In the genomic region with DNA sequence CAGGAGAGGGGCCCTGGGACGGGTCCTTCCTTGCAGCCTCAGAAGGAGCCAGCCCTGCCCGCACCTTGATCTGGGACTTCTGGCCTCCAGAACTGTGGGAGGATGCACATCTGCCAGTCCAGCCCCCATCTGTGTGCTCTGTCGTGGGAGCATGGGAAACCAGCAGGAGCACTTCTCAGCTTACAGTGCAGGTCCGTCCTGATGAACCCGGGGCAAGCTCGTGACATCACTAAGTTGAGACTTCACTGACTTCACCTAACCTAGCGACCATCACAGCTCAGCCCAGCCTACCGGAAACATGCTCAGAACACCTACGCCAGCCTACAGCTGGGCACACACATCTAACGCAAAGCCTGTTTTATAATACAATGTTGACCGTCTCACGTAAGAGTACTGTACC, we compare ENCODE assay signal across 25 cellular contexts.
"Had no signal": no experiment of that assay in that cellular context is flagged by ENCODE, and none has a peak within 500 bp of the region (broad histone marks: within the 10 kb centered on the region; RNA-seq: fewer than 3 reads in every experiment).

No MANE protein-coding gene starts in this region.

- ATAC-seq: activated T-cell treated with anti-CD3 and anti-CD28 coated beads, Interleukin-2, amount 50 U/mL, for 72 hours; foreskin keratinocyte; naive thymus-derived CD4-positive, alpha-beta T cell; right cardiac atrium; stimulated activated effector memory CD8-positive, alpha-beta T cell treated with anti-CD3 and anti-CD28 coated beads, Interleukin-12 subunit alpha, Interleukin-12 subunit beta, amount 100 ng/mL, for 72 hours; T-helper 17 cell had no signal

- H3K9me3 Mint-ChIP-seq: activated CD4-positive, alpha-beta memory T cell treated with anti-CD3 and anti-CD28 coated beads for 36 hours; activated naive CD4-positive, alpha-beta T cell treated with anti-CD3 and anti-CD28 coated beads, Interleukin-2, amount 10 ng/mL, durations not matched to agents 7 days and 5 days; stimulated activated effector memory CD8-positive, alpha-beta T cell treated with anti-CD3 and anti-CD28 coated beads, Interleukin-12 subunit alpha, Interleukin-12 subunit beta, amount 100 ng/mL, for 72 hours had no signal

- H3K4me3 ChIP-seq: cardiac muscle cell, left ventricle myocardium inferior, ovary, skin epidermis, stomach, suprapubic skin, tibial nerve had no signal

- H3K36me3 Mint-ChIP-seq: activated CD4-positive, alpha-beta memory T cell treated with anti-CD3 and anti-CD28 coated beads for 36 hours; activated naive CD4-positive, alpha-beta T cell treated with anti-CD3 and anti-CD28 coated beads, Interleukin-2, amount 10 ng/mL, durations not matched to agents 7 days and 5 days; naive thymus-derived CD4-positive, alpha-beta T cell; stimulated activated effector memory CD8-positive, alpha-beta T cell treated with anti-CD3 and anti-CD28 coated beads, Interleukin-12 subunit alpha, Interleukin-12 subunit beta, amount 100 ng/mL, for 72 hours had no signal

- H3K27me3 ChIP-seq: cardiac muscle cell, neutrophil, ovary, stomach, suprapubic skin, tibial nerve had no signal

- DNase-seq: activated CD4-positive, alpha-beta memory T cell treated with anti-CD3 and anti-CD28 coated beads for 36 hours; activated CD4-positive, alpha-beta T cell treated with anti-CD3 and anti-CD28 coated beads for 48 hours; activated effector memory CD4-positive, alpha-beta T cell treated with anti-CD3 and anti-CD28 coated beads, Interleukin-2, amount 50 U/mL, for 16 hours; activated naive CD4-positive, alpha-beta T cell treated with anti-CD3 and anti-CD28 coated beads, Interleukin-2, amount 10 ng/mL, durations not matched to agents 7 days and 5 days; activated T-cell treated with anti-CD3 and anti-CD28 coated beads, Interleukin-2, amount 50 U/mL, for 72 hours; amygdala; dermis blood vessel endothelial cell; effector CD8-positive, alpha-beta T cell; erythroblast; foreskin keratinocyte; hippocampal formation; kidney glomerular epithelial cell; left ventricle myocardium inferior; naive thymus-derived CD4-positive, alpha-beta T cell; ovary; right cardiac atrium; stimulated activated CD4-positive, alpha-beta T cell treated with anti-CD3 and anti-CD28 coated beads, Interleukin-1b, Interleukin-23, amount 100 ng/mL, for 48 hours; stomach; T-helper 17 cell had no signal

- H3K4me1 ChIP-seq: foreskin keratinocyte, suprapubic skin had no signal

- H3K36me3 ChIP-seq: cardiac muscle cell, left ventricle myocardium inferior, neutrophil, ovary, stomach had no signal

- H3K9me3 ChIP-seq: left ventricle myocardium inferior, neutrophil, ovary, stomach, suprapubic skin had no signal

- H3K4me3 Mint-ChIP-seq: activated CD4-positive, alpha-beta memory T cell treated with anti-CD3 and anti-CD28 coated beads for 36 hours; activated naive CD4-positive, alpha-beta T cell treated with anti-CD3 and anti-CD28 coated beads, Interleukin-2, amount 10 ng/mL, durations not matched to agents 7 days and 5 days; activated T-cell treated with anti-CD3 and anti-CD28 coated beads, Interleukin-2, amount 50 U/mL, for 72 hours; naive thymus-derived CD4-positive, alpha-beta T cell; stimulated activated effector memory CD8-positive, alpha-beta T cell treated with anti-CD3 and anti-CD28 coated beads, Interleukin-12 subunit alpha, Interleukin-12 subunit beta, amount 100 ng/mL, for 72 hours; T-helper 17 cell had no signal

- H3K27ac ChIP-seq: cardiac muscle cell, foreskin keratinocyte, left ventricle myocardium inferior, neutrophil, ovary, skin epidermis, stomach, suprapubic skin, tibial nerve had no signal

- H3K27me3 Mint-ChIP-seq: activated CD4-positive, alpha-beta memory T cell treated with anti-CD3 and anti-CD28 coated beads for 36 hours; T-helper 17 cell had no signal

- H3K27ac Mint-ChIP-seq: activated CD4-positive, alpha-beta memory T cell treated with anti-CD3 and anti-CD28 coated beads for 36 hours; activated naive CD4-positive, alpha-beta T cell treated with anti-CD3 and anti-CD28 coated beads, Interleukin-2, amount 10 ng/mL, durations not matched to agents 7 days and 5 days; activated T-cell treated with anti-CD3 and anti-CD28 coated beads, Interleukin-2, amount 50 U/mL, for 72 hours; naive thymus-derived CD4-positive, alpha-beta T cell; stimulated activated effector memory CD8-positive, alpha-beta T cell treated with anti-CD3 and anti-CD28 coated beads, Interleukin-12 subunit alpha, Interleukin-12 subunit beta, amount 100 ng/mL, for 72 hours; T-helper 17 cell had no signal
